Comparison of ENCODE assay signal across 12 cellular contexts in the genomic region with DNA sequence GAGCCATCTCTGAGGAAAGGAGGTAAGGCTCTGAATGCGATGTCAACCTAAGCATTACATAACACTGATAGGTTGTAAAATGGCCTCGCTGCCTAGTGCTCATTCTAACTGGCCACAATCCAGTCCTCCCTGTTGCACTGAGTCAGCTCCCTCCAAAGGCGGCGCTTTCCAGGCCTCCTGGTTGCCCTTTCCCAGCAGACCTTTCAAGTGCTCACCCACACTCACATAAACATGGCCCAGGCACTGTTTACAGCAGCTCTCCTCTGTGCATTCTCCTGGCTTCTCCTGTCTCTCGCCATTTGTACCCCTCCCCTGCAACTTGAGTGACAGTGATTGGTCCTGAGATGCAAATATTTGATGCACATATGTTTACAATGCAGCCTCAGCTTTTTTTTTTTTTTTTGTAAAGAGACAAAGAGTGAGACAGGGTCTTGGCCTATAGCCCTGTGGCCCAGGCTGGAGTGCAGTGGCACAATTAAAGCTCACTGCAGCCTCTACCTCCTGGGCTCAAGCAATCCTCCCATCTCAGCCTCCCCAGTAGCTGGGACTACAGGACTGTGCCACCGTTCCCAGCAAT. TPM values are rescaled to one million over a fixed set of nuclear protein-coding genes. Genes with fewer than 3 reads are reported as not detected.
A peak's percentile ranks its signal among the peaks of the same experiment; 100 is the strongest.
DNase-seq lines count a peak whose midpoint lies in the region; ATAC-seq and TF ChIP-seq lines count a peak whose summit lies in the region.
"Had no signal": no experiment of that assay in that cellular context is flagged by ENCODE, and none has a peak within 500 bp of the region (broad histone marks: within the 10 kb centered on the region; RNA-seq: fewer than 3 reads in every experiment).

No MANE protein-coding gene starts in this region.

- no peaks in the 10 kb centered on the region for H3K9me3 Mint-ChIP-seq in activated T-cell treated with anti-CD3 and anti-CD28 coated beads, Interleukin-2, amount 50 U/mL, for 4 hours
- no peaks in the 10 kb centered on the region for H3K9me3 Mint-ChIP-seq in activated T-helper 1 cell treated with anti-CD3 and anti-CD28 coated beads, Interleukin-12 subunit alpha, Interleukin-12 subunit beta, Interleukin-2, Interleukin-4 antibody, amounts not matched to agents 30 ng/mL and 10 ng/mL and 1 ng/mL, durations not matched to agents 14 hours and 24 hours and 36 hours

- H3K27me3 Mint-ChIP-seq in activated T-cell treated with anti-CD3 and anti-CD28 coated beads, Interleukin-2, amount 50 U/mL, for 4 hours (ENCODE audit: low read depth) = no peaks in the 10 kb centered on the region
- H3K27me3 Mint-ChIP-seq in activated T-helper 1 cell treated with anti-CD3 and anti-CD28 coated beads, Interleukin-12 subunit alpha, Interleukin-12 subunit beta, Interleukin-2, Interleukin-4 antibody, amounts not matched to agents 30 ng/mL and 10 ng/mL and 1 ng/mL, durations not matched to agents 14 hours and 24 hours and 36 hours (ENCODE audit: insufficient read depth) = peaks cover 11% of the 10 kb centered on the region

- intact Hi-C loops in activated T-helper 1 cell treated with anti-CD3 and anti-CD28 coated beads, Interleukin-12 subunit alpha, Interleukin-12 subunit beta, Interleukin-2, Interleukin-4 antibody, amounts not matched to agents 30 ng/mL and 10 ng/mL and 1 ng/mL, durations not matched to agents 14 hours and 24 hours and 36 hours (cut with micrococcal nuclease) = no loop called here

- no peak overlapping the region for H3K4me3 ChIP-seq in subcutaneous abdominal adipose tissue (ENCODE audit: low read depth in 1 of 5, low read length in 5 of 5)

- ATAC-seq in activated T-cell treated with anti-CD3 and anti-CD28 coated beads, Interleukin-2, amount 50 U/mL, for 4 hours = no peak
- no peak for ATAC-seq in foreskin keratinocyte
- no peak for ATAC-seq in GM21786 (IDR thresholded peaks at IDR 0.05; ENCODE audit: unreplicated experiment)

- DNase-seq in activated T-cell treated with anti-CD3 and anti-CD28 coated beads, Interleukin-2, amount 50 U/mL, for 4 hours = no peak
- DNase-seq in activated T-cell treated with anti-CD3 and anti-CD28 coated beads for 4 hours (no peak), foreskin keratinocyte (peak; percentile 36 to 65), retina (no peak), NCI-H82 treated with DMSO at 0.1 percent for 48 hours (lab: John Stamatoyannopoulos, UW; ENCODE audit: unreplicated experiment) (no peak)
- no peak for DNase-seq in activated T-helper 1 cell treated with anti-CD3 and anti-CD28 coated beads, Interleukin-12 subunit alpha, Interleukin-12 subunit beta, Interleukin-2, Interleukin-4 antibody, amounts not matched to agents 30 ng/mL and 10 ng/mL and 1 ng/mL, durations not matched to agents 14 hours and 24 hours and 36 hours (ENCODE audit: low spot score)
- DNase-seq: activated CD4-positive, alpha-beta T cell treated with anti-CD3 and anti-CD28 coated beads, Interleukin-2, amount 50 U/mL, for 1 hour; BE2C; NCI-H2081 had no signal

- H3K27ac ChIP-seq in foreskin keratinocyte (peak overlapping the region; percentile 93), subcutaneous abdominal adipose tissue (ENCODE audit: low read depth, low read length) (peak overlapping the region; percentile 93)

- TF ChIP-seq CTCF in foreskin keratinocyte (conservative IDR thresholded peaks at IDR 0.05) = peak; percentile 28

- no peaks in the 10 kb centered on the region for H3K27me3 ChIP-seq in foreskin keratinocyte
- H3K27me3 ChIP-seq in subcutaneous abdominal adipose tissue (ENCODE audit: control insufficient read depth in 5 of 5, insufficient read depth in 4 of 5, low read length in 5 of 5) = no peaks in the 10 kb centered on the region

- H3K27ac Mint-ChIP-seq in activated T-helper 1 cell treated with anti-CD3 and anti-CD28 coated beads, Interleukin-12 subunit alpha, Interleukin-12 subunit beta, Interleukin-2, Interleukin-4 antibody, amounts not matched to agents 30 ng/mL and 10 ng/mL and 1 ng/mL, durations not matched to agents 14 hours and 24 hours and 36 hours = peak overlapping the region; percentile 98

- no peaks in the 10 kb centered on the region for H3K36me3 ChIP-seq in subcutaneous abdominal adipose tissue (ENCODE audit: control insufficient read depth in 5 of 5, insufficient read depth in 5 of 5, low read length in 5 of 5)
- H3K36me3 ChIP-seq: BE2C had no signal

- peaks cover 15% of the 10 kb centered on the region for H3K36me3 Mint-ChIP-seq in activated T-cell treated with anti-CD3 and anti-CD28 coated beads, Interleukin-2, amount 50 U/mL, for 4 hours (ENCODE audit: insufficient read depth)
- H3K36me3 Mint-ChIP-seq in activated T-helper 1 cell treated with anti-CD3 and anti-CD28 coated beads, Interleukin-12 subunit alpha, Interleukin-12 subunit beta, Interleukin-2, Interleukin-4 antibody, amounts not matched to agents 30 ng/mL and 10 ng/mL and 1 ng/mL, durations not matched to agents 14 hours and 24 hours and 36 hours (ENCODE audit: low read depth) = peaks cover 6% of the 10 kb centered on the region

- H3K4me1 ChIP-seq in foreskin keratinocyte (peaks cover 36% of the 10 kb centered on the region), subcutaneous abdominal adipose tissue (ENCODE audit: control insufficient read depth in 5 of 5, insufficient read depth in 5 of 5, low read length in 5 of 5) (peaks cover 0 to 45% (median 35%) of the 10 kb centered on the region in 5 donors)
- H3K4me1 ChIP-seq: BE2C had no signal

- H3K9me3 ChIP-seq in subcutaneous abdominal adipose tissue (ENCODE audit: control insufficient read depth in 5 of 5, low read length in 5 of 5) = no peaks in the 10 kb centered on the region
- H3K9me3 ChIP-seq: BE2C had no signal

- peak overlapping the region; percentile 86 for H3K4me3 Mint-ChIP-seq in activated T-cell treated with anti-CD3 and anti-CD28 coated beads, Interleukin-2, amount 50 U/mL, for 4 hours
- H3K4me3 Mint-ChIP-seq in activated T-helper 1 cell treated with anti-CD3 and anti-CD28 coated beads, Interleukin-12 subunit alpha, Interleukin-12 subunit beta, Interleukin-2, Interleukin-4 antibody, amounts not matched to agents 30 ng/mL and 10 ng/mL and 1 ng/mL, durations not matched to agents 14 hours and 24 hours and 36 hours = no peak overlapping the region

- H3K9ac ChIP-seq in subcutaneous abdominal adipose tissue (ENCODE audit: low read length in 5 of 5) = no peak overlapping the region

- peaks cover 61% of the 10 kb centered on the region for H3K4me1 Mint-ChIP-seq in activated T-cell treated with anti-CD3 and anti-CD28 coated beads, Interleukin-2, amount 50 U/mL, for 4 hours (ENCODE audit: low read depth)
- peaks cover 53% of the 10 kb centered on the region for H3K4me1 Mint-ChIP-seq in activated T-helper 1 cell treated with anti-CD3 and anti-CD28 coated beads, Interleukin-12 subunit alpha, Interleukin-12 subunit beta, Interleukin-2, Interleukin-4 antibody, amounts not matched to agents 30 ng/mL and 10 ng/mL and 1 ng/mL, durations not matched to agents 14 hours and 24 hours and 36 hours (ENCODE audit: low read depth)

RNA-seq across cellular contexts. Expression of a gene that starts 1.3 kb away (rescaled TPM):
- 10 to 100 TPM; 64.6 to 87.9 (median 70.4) TPM for total RNA-seq in activated T-cell treated with anti-CD3 and anti-CD28 coated beads, Interleukin-2, amount 50 U/mL, for 4 hours
- total RNA-seq in activated T-helper 1 cell treated with anti-CD3 and anti-CD28 coated beads, Interleukin-12 subunit alpha, Interleukin-12 subunit beta, Interleukin-2, Interleukin-4 antibody, amounts not matched to agents 30 ng/mL and 10 ng/mL and 1 ng/mL, durations not matched to agents 14 hours and 24 hours and 36 hours = 44.7 and 49.3 TPM in 2 replicates
- total RNA-seq in foreskin keratinocyte = 403 and 528 TPM in 2 replicates
- polyA plus RNA-seq in foreskin keratinocyte = 227 and 256 TPM in 2 replicates

RNA-seq across cellular contexts. Expression of a gene that starts 36.8 kb away (rescaled TPM):
- not detected for total RNA-seq in activated T-cell treated with anti-CD3 and anti-CD28 coated beads, Interleukin-2, amount 50 U/mL, for 4 hours
- total RNA-seq in activated T-helper 1 cell treated with anti-CD3 and anti-CD28 coated beads, Interleukin-12 subunit alpha, Interleukin-12 subunit beta, Interleukin-2, Interleukin-4 antibody, amounts not matched to agents 30 ng/mL and 10 ng/mL and 1 ng/mL, durations not matched to agents 14 hours and 24 hours and 36 hours = not detected in 2 replicates
- total RNA-seq in foreskin keratinocyte = not detected in 2 replicates
- polyA plus RNA-seq in foreskin keratinocyte = not detected in 2 replicates
- total RNA-seq: subcutaneous adipose tissue had no signal

Comparison
In these comparisons a context has a peak if more than half of its experiments do, and no peak if none do; other contexts are left out.
1. DNase-seq: peak in foreskin keratinocyte (2 of 2); none in activated T-cell treated with anti-CD3 and anti-CD28 coated beads, Interleukin-2, amount 50 U/mL, for 4 hours (single experiment), activated T-cell treated with anti-CD3 and anti-CD28 coated beads for 4 hours (single experiment), activated T-helper 1 cell treated with anti-CD3 and anti-CD28 coated beads, Interleukin-12 subunit alpha, Interleukin-12 subunit beta, Interleukin-2, Interleukin-4 antibody, amounts not matched to agents 30 ng/mL and 10 ng/mL and 1 ng/mL, durations not matched to agents 14 hours and 24 hours and 36 hours (single experiment), retina (single experiment) and NCI-H82 treated with DMSO at 0.1 percent for 48 hours (single experiment).